Comparison of ENCODE assay signal across 8 cellular contexts in genomic region chr9:136762915-136763648, GRCh38. TPM values are rescaled to one million over a fixed set of nuclear protein-coding genes. Genes with fewer than 3 reads are reported as not detected.
DNase-seq lines count a peak whose midpoint lies in the region; ATAC-seq, FAIRE-seq and TF ChIP-seq lines count a peak whose summit lies in the region.

No MANE protein-coding gene starts in this region.

- H3K4ac ChIP-seq in H1 (replicated peaks; ENCODE audit: insufficient read length, low read depth, low read length): no peak overlapping the region

- H3K27ac ChIP-seq in GM23248: no peak overlapping the region
- no peak overlapping the region for H3K27ac ChIP-seq in H1 (ENCODE audit: low read depth, low read length)
- no peak overlapping the region for H3K27ac ChIP-seq in small intestine (ENCODE audit: low read depth in 1 of 2, low read length in 1 of 2)

- H2BK120ac ChIP-seq in H1 (replicated peaks; ENCODE audit: low read depth, low read length): no peak overlapping the region

- H3K79me1 ChIP-seq in H1 (ENCODE audit: low read depth, low read length): no peaks in the 10 kb centered on the region

- H3K36me3 ChIP-seq in GM23248 (ENCODE audit: low read depth) (no peaks in the 10 kb centered on the region), H1 (ENCODE audit: control insufficient read depth in 2 of 4, insufficient read depth in 4 of 4, low read length in 3 of 4) (no peaks in the 10 kb centered on the region), small intestine (ENCODE audit: control insufficient read depth in 2 of 2, insufficient read depth in 2 of 2, low read length in 2 of 2) (no peaks in the 10 kb centered on the region)

- no peaks in the 10 kb centered on the region for H3K9me3 ChIP-seq in GM23248 (ENCODE audit: low read depth)
- no peaks in the 10 kb centered on the region for H3K9me3 ChIP-seq in H1 (ENCODE audit: insufficient read depth in 2 of 2, low read depth in 1 of 2, low read length in 1 of 2)
- no peaks in the 10 kb centered on the region for H3K9me3 ChIP-seq in small intestine (ENCODE audit: control insufficient read depth, low read depth)

- no peak for TF ChIP-seq RAD21 in H1 (IDR thresholded peaks at IDR 0.05 in 1 of 2, conservative IDR thresholded peaks at IDR 0.05 in 1 of 2; ENCODE audit: low read depth in 2 of 2, low read length in 2 of 2)

- no peak for TF ChIP-seq CTCF in H1 (IDR thresholded peaks at IDR 0.05; ENCODE audit: control extremely low read depth in 1 of 3, insufficient read depth in 1 of 3, low read depth in 1 of 3, low read length in 3 of 3)

- no peak overlapping the region for H2BK20ac ChIP-seq in H1 (ENCODE audit: low read length)

- no peak for TF ChIP-seq EP300 in H1 (IDR thresholded peaks at IDR 0.05; ENCODE audit: borderline replicate concordance in 1 of 2, low read depth in 2 of 2, low read length in 2 of 2)

- H2BK12ac ChIP-seq in H1 (ENCODE audit: low read depth, low read length): peak overlapping the region; percentile 80; the same call in 1 of the 2 replicates

- no peak overlapping the region for H3K23ac ChIP-seq in H1 (ENCODE audit: insufficient read length)

- H2BK5ac ChIP-seq in H1 (ENCODE audit: low read depth, low read length): no peak overlapping the region; the same call in 1 of the 2 replicates

- no peak overlapping the region for H3K4me2 ChIP-seq in GM23248 (ENCODE audit: unreplicated experiment)
- H3K4me2 ChIP-seq in H1 (ENCODE audit: insufficient read depth in 1 of 2, low read depth in 2 of 2, low read length in 2 of 2): peak overlapping the region; percentile 65 to 69

- peak overlapping the region; percentile 93 for H4K91ac ChIP-seq in H1 (replicated peaks; ENCODE audit: insufficient read length, low read length)

- no peak for ATAC-seq in HG03196 (IDR thresholded peaks at IDR 0.05; ENCODE audit: unreplicated experiment)
- no peak for ATAC-seq in HG03442 (IDR thresholded peaks at IDR 0.05; ENCODE audit: unreplicated experiment)

- no peak overlapping the region for H3K14ac ChIP-seq in H1 (ENCODE audit: insufficient read length)

- H3K9me2 ChIP-seq in GM23248 (ENCODE audit: insufficient read depth): no peaks in the 10 kb centered on the region

- H4K20me1 ChIP-seq in GM23248 (ENCODE audit: insufficient read depth): no peaks in the 10 kb centered on the region
- H4K20me1 ChIP-seq in H1 (replicated peaks in 1 of 2; ENCODE audit: control insufficient read depth in 1 of 2, insufficient read depth in 2 of 2, low read length in 2 of 2): no peaks in the 10 kb centered on the region

- H2BK15ac ChIP-seq in H1 (ENCODE audit: low read length): no peak overlapping the region

- H3K79me2 ChIP-seq in GM23248 (ENCODE audit: insufficient read depth) (no peaks in the 10 kb centered on the region), H1 (ENCODE audit: control insufficient read depth in 1 of 2, insufficient read depth in 2 of 2, low read length in 2 of 2) (no peaks in the 10 kb centered on the region)

- no peak overlapping the region for H2AFZ ChIP-seq in GM23248
- H2AFZ ChIP-seq in H1 (ENCODE audit: low read length): no peak overlapping the region

- H3K56ac ChIP-seq in H1 (replicated peaks; ENCODE audit: insufficient read length, low read depth, low read length): no peak overlapping the region

- H3K9ac ChIP-seq in GM23248 (no peak overlapping the region), H1 (replicated peaks in 1 of 4; ENCODE audit: extremely low read depth in 1 of 4, low read depth in 3 of 4, low read length in 3 of 4) (no peak overlapping the region)

- no peaks in the 10 kb centered on the region for H3F3A ChIP-seq in GM23248 (ENCODE audit: insufficient read depth)

- no peaks in the 10 kb centered on the region; the same call in 1 of the 2 replicates for H3K23me2 ChIP-seq in H1 (ENCODE audit: low read depth, low read length)

- H3K27me3 ChIP-seq in GM23248 (replicated peaks; ENCODE audit: insufficient read depth) (peaks cover 6% of the 10 kb centered on the region; the same call in 1 of the 2 replicates), H1 (replicated peaks in 1 of 4; ENCODE audit: control insufficient read depth in 3 of 4, extremely low read depth in 1 of 4, insufficient read depth in 3 of 4, low read length in 3 of 4) (no peaks in the 10 kb centered on the region; a peak in 2 of 7 replicates), small intestine (ENCODE audit: control insufficient read depth in 2 of 2, insufficient read depth in 2 of 2, low read length in 2 of 2) (no peaks in the 10 kb centered on the region)

- H4K5ac ChIP-seq in H1 (ENCODE audit: insufficient read length, low read depth, low read length): peak overlapping the region; percentile 29

- H3K4me3 ChIP-seq in GM23248: no peak overlapping the region
- peak overlapping the region in 1 of 4 experiments; percentile 44; a peak in 2 of 8 replicates for H3K4me3 ChIP-seq in H1 (ENCODE audit: extremely low read depth in 1 of 4, insufficient read depth in 2 of 4, low read depth in 3 of 4, low read length in 4 of 4)
- no peak overlapping the region for H3K4me3 ChIP-seq in small intestine (ENCODE audit: low read depth in 1 of 2, low read length in 2 of 2)

- WGBS in GM23248 (ENCODE audit: low coverage in 1 of 2, low lambda C conversion rate in 2 of 2, missing lambda C conversion rate in 2 of 2), 2 experiments: 13 to 14% methylated on average over 23 to 37 of the region's 37 CpGs
- 27% methylated on average over 11 of the region's 37 CpGs; no CpG with 5 or more reads in 1 of the 2 experiments for WGBS in H1 (ENCODE audit: extremely low coverage in 1 of 2, insufficient coverage in 1 of 2, insufficient read length in 1 of 2, insufficient replicate concordance in 2 of 2, low coverage in 1 of 2, low lambda C conversion rate in 2 of 2, missing lambda C conversion rate in 1 of 2), 2 experiments
- WGBS in small intestine, 3 donors: 20 to 21% (median 21%) methylated on average over 30 to 37 of the region's 37 CpGs

- DNase-seq in GM23248 (peak; percentile 40), RPMI8226 (peak; percentile 83), H1 (ENCODE audit: low read depth in 1 of 2, low spot score in 2 of 2) (peak; percentile 78 to 96), small intestine (peak; percentile 20), GOT3 (lab: John Stamatoyannopoulos, UW) (no peak), activated gamma-delta T cell (lab: John Stamatoyannopoulos, UW) (no peak)

- TF ChIP-seq POLR2A in H1 (IDR thresholded peaks at IDR 0.05; ENCODE audit: control extremely low read depth in 1 of 2, low read depth in 2 of 2, low read length in 2 of 2): peak in 1 of 2 experiments; percentile 76; a peak in 1 of 3 replicates

- H4K8ac ChIP-seq in H1 (ENCODE audit: extremely low read depth, insufficient read depth, low read length): no peak overlapping the region

- H3K18ac ChIP-seq in H1 (ENCODE audit: extremely low read depth, low read length): no peak overlapping the region; the same call in none of the 2 replicates

- H3K4me1 ChIP-seq in GM23248 (ENCODE audit: insufficient read depth): no peaks in the 10 kb centered on the region
- H3K4me1 ChIP-seq in H1 (replicated peaks in 1 of 4; ENCODE audit: control insufficient read depth in 3 of 4, insufficient read depth in 4 of 4, low read length in 3 of 4): peaks cover 0 to 13% (median 6%) of the 10 kb centered on the region in 4 experiments; a peak in 4 of 7 replicates
- no peaks in the 10 kb centered on the region for H3K4me1 ChIP-seq in small intestine (ENCODE audit: control insufficient read depth in 2 of 2, insufficient read depth in 1 of 2, low read depth in 1 of 2, low read length in 1 of 2)

- FAIRE-seq in H1 (lab: Jason Lieb, UNC) (no peak), small intestine (lab: Jason Lieb, UNC) (no peak)

- CTCF ChIA-PET in H1 (lab: Charles Lee; ENCODE audit: partially characterized antibody): interaction anchor here (1.0 to 2.5 kb wide), 3 partner anchors 13 to 24 kb away, joined by 3 to 8 read pairs (median 4); no protein-coding TSS in a partner anchor

- in situ Hi-C loops in GM23248 (cut with MboI): no loop called here

- no peak overlapping the region for H2AK5ac ChIP-seq in H1 (ENCODE audit: low read depth, low read length)

- POLR2A ChIA-PET in H1 (lab: Charles Lee; ENCODE audit: partially characterized antibody): interaction anchor here (0.6 to 3.8 kb wide), 3 partner anchors 20 to 111 kb away, joined by 3 to 34 read pairs (median 3); partner anchors contain the start of gene LCN10

RNA-seq across cellular contexts. Expression of gene LCN15, which starts 1.2 kb away (rescaled TPM):
- total RNA-seq in GM23248 (2014; rRNA removed; shearing (Covaris generic)): not detected in 2 replicates
- polyA plus RNA-seq in GM23248 (2016; fragmentation: Nextera tagmentation; extraction: Ambion mirVana) (not detected in 2 replicates), H1 (2011; rRNA removed) (0.08 and 0.25 TPM in 2 replicates), small intestine (10 to 100 TPM in 1 of 3 donors, 1 to 10 TPM in 1, under 1 TPM in 1; 0.46 to 12.7 (median 4.9) TPM)
- total RNA-seq in H1 (2021; fragmentation: NEBNext Ultra II Directional; extraction: Animal tissue kit (Norgen Biotek cat#: 25700)): 0.47 and 0.61 TPM in 2 replicates
- polyA plus RNA-seq in H1 (2011; cell fraction: cytosol; rRNA removed): 0.16 TPM
- polyA plus RNA-seq in H1 (2011; cell fraction: nucleus; rRNA removed): 0.39 TPM
- polyA plus RNA-seq in H1 (2012, experiment 1 of 2): 0.28 to 0.73 TPM (median 0.38 TPM) in 4 replicates
- 0.80 TPM for polyA plus RNA-seq in H1 (2012, experiment 2 of 2)
- polyA plus RNA-seq in H1 (2013, experiment 1 of 2): 0.18 TPM
- polyA plus RNA-seq in H1 (2013, experiment 2 of 2): 0.22 TPM
- not detected in 2 replicates for polyA minus RNA-seq in H1 (2011; rRNA and poly(A)+ RNA removed)
- polyA minus RNA-seq in H1 (2011; cell fraction: cytosol; rRNA and poly(A)+ RNA removed): not detected
- 0.30 TPM for polyA minus RNA-seq in H1 (2011; cell fraction: nucleus; rRNA and poly(A)+ RNA removed)

RNA-seq across cellular contexts. Expression of gene LCN8, which starts 5.0 kb away (rescaled TPM):
- not detected in 2 replicates for total RNA-seq in GM23248 (2014; rRNA removed; shearing (Covaris generic))
- polyA plus RNA-seq in GM23248 (2016; fragmentation: Nextera tagmentation; extraction: Ambion mirVana) (not detected in 2 replicates), H1 (2011; rRNA removed) (0.14 TPM in 1 of 2 replicates, not detected in the other), small intestine (not detected)
- not detected in 2 replicates for total RNA-seq in H1 (2021; fragmentation: NEBNext Ultra II Directional; extraction: Animal tissue kit (Norgen Biotek cat#: 25700))
- polyA plus RNA-seq in H1 (2011; cell fraction: cytosol; rRNA removed): 0.05 TPM
- polyA plus RNA-seq in H1 (2011; cell fraction: nucleus; rRNA removed): 0.31 TPM
- polyA plus RNA-seq in H1 (2012, experiment 1 of 2): 0.07 TPM in 1 of 4 replicates, not detected in the others
- polyA plus RNA-seq in H1 (2012, experiment 2 of 2): not detected
- polyA plus RNA-seq in H1 (2013, experiment 1 of 2): not detected
- 0.02 TPM for polyA plus RNA-seq in H1 (2013, experiment 2 of 2)
- not detected in 2 replicates for polyA minus RNA-seq in H1 (2011; rRNA and poly(A)+ RNA removed)
- not detected for polyA minus RNA-seq in H1 (2011; cell fraction: cytosol; rRNA and poly(A)+ RNA removed)
- not detected for polyA minus RNA-seq in H1 (2011; cell fraction: nucleus; rRNA and poly(A)+ RNA removed)

RNA-seq across cellular contexts. Expression of gene LCN6, which starts 14.8 kb away (rescaled TPM):
- total RNA-seq in GM23248 (2014; rRNA removed; shearing (Covaris generic)): not detected in 2 replicates
- not detected in 2 replicates for polyA plus RNA-seq in GM23248 (2016; fragmentation: Nextera tagmentation; extraction: Ambion mirVana)
- total RNA-seq in H1 (2021; fragmentation: NEBNext Ultra II Directional; extraction: Animal tissue kit (Norgen Biotek cat#: 25700)): not detected in 2 replicates
- not detected in 2 replicates for polyA plus RNA-seq in H1 (2011; rRNA removed)
- polyA plus RNA-seq in H1 (2011; cell fraction: cytosol; rRNA removed): not detected
- not detected for polyA plus RNA-seq in H1 (2011; cell fraction: nucleus; rRNA removed)
- not detected in 4 replicates for polyA plus RNA-seq in H1 (2012, experiment 1 of 2)
- not detected for polyA plus RNA-seq in H1 (2012, experiment 2 of 2)
- not detected for polyA plus RNA-seq in H1 (2013, experiment 1 of 2)
- polyA plus RNA-seq in H1 (2013, experiment 2 of 2): not detected
- not detected in 2 replicates for polyA minus RNA-seq in H1 (2011; rRNA and poly(A)+ RNA removed)
- polyA minus RNA-seq in H1 (2011; cell fraction: cytosol; rRNA and poly(A)+ RNA removed): not detected
- polyA minus RNA-seq in H1 (2011; cell fraction: nucleus; rRNA and poly(A)+ RNA removed): not detected
- polyA plus RNA-seq in small intestine: 10 to 100 TPM in 1 of 3 donors, 1 to 10 TPM in 1, not detected in 1; 2.2 to 21.5 TPM

RNA-seq across cellular contexts. Expression of gene LCN10, which starts 20.3 kb away (rescaled TPM):
- not detected in 2 replicates for total RNA-seq in GM23248 (2014; rRNA removed; shearing (Covaris generic))
- polyA plus RNA-seq in GM23248 (2016; fragmentation: Nextera tagmentation; extraction: Ambion mirVana) (not detected in 2 replicates), H1 (2011; rRNA removed) (2.6 and 3.5 TPM in 2 replicates), small intestine (1 to 10 TPM in 2 of 3 donors, not detected in 1; 1.1 to 8.4 TPM)
- total RNA-seq in H1 (2021; fragmentation: NEBNext Ultra II Directional; extraction: Animal tissue kit (Norgen Biotek cat#: 25700)): 2.8 and 4.8 TPM in 2 replicates
- 3.5 TPM for polyA plus RNA-seq in H1 (2011; cell fraction: cytosol; rRNA removed)
- polyA plus RNA-seq in H1 (2011; cell fraction: nucleus; rRNA removed): 3.0 TPM
- polyA plus RNA-seq in H1 (2012, experiment 1 of 2): 1.1 to 2.7 TPM (median 2.4 TPM) in 4 replicates
- 2.3 TPM for polyA plus RNA-seq in H1 (2012, experiment 2 of 2)
- polyA plus RNA-seq in H1 (2013, experiment 1 of 2): 2.1 TPM
- polyA plus RNA-seq in H1 (2013, experiment 2 of 2): 2.0 TPM
- polyA minus RNA-seq in H1 (2011; rRNA and poly(A)+ RNA removed): 0.98 and 1.5 TPM in 2 replicates
- 2.1 TPM for polyA minus RNA-seq in H1 (2011; cell fraction: cytosol; rRNA and poly(A)+ RNA removed)
- 0.60 TPM for polyA minus RNA-seq in H1 (2011; cell fraction: nucleus; rRNA and poly(A)+ RNA removed)

RNA-seq across cellular contexts. Expression of gene TMEM141, which starts 28.1 kb away (rescaled TPM):
- 51.3 and 51.7 TPM in 2 replicates for total RNA-seq in GM23248 (2014; rRNA removed; shearing (Covaris generic))
- polyA plus RNA-seq in GM23248 (2016; fragmentation: Nextera tagmentation; extraction: Ambion mirVana) (59.4 and 61.8 TPM in 2 replicates), H1 (2011; rRNA removed) (137 and 140 TPM in 2 replicates), small intestine (100 to 1,000 TPM; 148 to 212 (median 176) TPM)
- 50.6 and 51.1 TPM in 2 replicates for total RNA-seq in H1 (2021; fragmentation: NEBNext Ultra II Directional; extraction: Animal tissue kit (Norgen Biotek cat#: 25700))
- polyA plus RNA-seq in H1 (2011; cell fraction: cytosol; rRNA removed): 121 TPM
- polyA plus RNA-seq in H1 (2011; cell fraction: nucleus; rRNA removed): 84.2 TPM
- polyA plus RNA-seq in H1 (2012, experiment 1 of 2): 43.0 to 79.6 TPM (median 72.6 TPM) in 4 replicates
- 108 TPM for polyA plus RNA-seq in H1 (2012, experiment 2 of 2)
- polyA plus RNA-seq in H1 (2013, experiment 1 of 2): 44.8 TPM
- polyA plus RNA-seq in H1 (2013, experiment 2 of 2): 44.7 TPM
- 15.6 and 18.5 TPM in 2 replicates for polyA minus RNA-seq in H1 (2011; rRNA and poly(A)+ RNA removed)
- polyA minus RNA-seq in H1 (2011; cell fraction: cytosol; rRNA and poly(A)+ RNA removed): 17.9 TPM
- polyA minus RNA-seq in H1 (2011; cell fraction: nucleus; rRNA and poly(A)+ RNA removed): 27.5 TPM

Comparison
In these comparisons a context has a peak if more than half of its experiments do, and no peak if none do; other contexts are left out.
1. DNase-seq: peak in GM23248 (single experiment), RPMI8226 (single experiment), H1 (2 of 2) and small intestine (single experiment); none in GOT3 (single experiment) and activated gamma-delta T cell (single experiment).